In genomic region chr16:87487361-87487924, GRCh38 we compare ENCODE assay signal across 9 cellular contexts. TPM values are rescaled to one million over a fixed set of nuclear protein-coding genes. Genes with fewer than 3 reads are reported as not detected.
DNase-seq lines count a peak whose midpoint lies in the region; ATAC-seq and TF ChIP-seq lines count a peak whose summit lies in the region.
"Had no signal": no experiment of that assay in that cellular context is flagged by ENCODE, and none has a peak within 500 bp of the region (broad histone marks: within the 10 kb centered on the region; RNA-seq: fewer than 3 reads in every experiment).

No MANE protein-coding gene starts in this region.

- peak overlapping the region; percentile 47 for H3K4me3 Mint-ChIP-seq in activated naive CD8-positive, alpha-beta T cell treated with anti-CD3 and anti-CD28 coated beads for 36 hours
- H3K4me3 Mint-ChIP-seq in type B pancreatic cell = peak overlapping the region; percentile 84
- H3K4me3 Mint-ChIP-seq: T-helper 1 cell treated with Interleukin-12 subunit alpha and Interleukin-12 subunit beta and Interleukin-4 antibody, amounts not matched to agents 30 μg/mL and 1 μg/mL, for 36 hours had no signal

- DNase-seq in Ammon's horn (ENCODE audit: low spot score) (peak; percentile 46), HuH-7 (ENCODE audit: low spot score) (peak; percentile 62), islet precursor cell (peak; percentile 87), type B pancreatic cell (ENCODE audit: extremely low spot score, unreplicated experiment) (no peak), dedifferentiated amniotic fluid mesenchymal stem cell (ENCODE audit: extremely low spot score) (no peak)
- peak; percentile 34 for DNase-seq in activated naive CD8-positive, alpha-beta T cell treated with anti-CD3 and anti-CD28 coated beads for 36 hours

- peaks cover 9% of the 10 kb centered on the region for H3K36me3 Mint-ChIP-seq in activated naive CD8-positive, alpha-beta T cell treated with anti-CD3 and anti-CD28 coated beads for 36 hours
- H3K36me3 Mint-ChIP-seq in type B pancreatic cell = peaks cover 5% of the 10 kb centered on the region

- H3K9me3 Mint-ChIP-seq in activated naive CD8-positive, alpha-beta T cell treated with anti-CD3 and anti-CD28 coated beads for 36 hours = no peaks in the 10 kb centered on the region
- no peaks in the 10 kb centered on the region for H3K9me3 Mint-ChIP-seq in type B pancreatic cell
- H3K9me3 Mint-ChIP-seq: T-helper 1 cell treated with Interleukin-12 subunit alpha and Interleukin-12 subunit beta and Interleukin-4 antibody, amounts not matched to agents 30 μg/mL and 1 μg/mL, for 36 hours had no signal

- peak overlapping the region; percentile 48 for H3K27ac Mint-ChIP-seq in activated naive CD8-positive, alpha-beta T cell treated with anti-CD3 and anti-CD28 coated beads for 36 hours
- H3K27ac Mint-ChIP-seq in type B pancreatic cell = peak overlapping the region; percentile 84
- H3K27ac Mint-ChIP-seq: T-helper 1 cell treated with Interleukin-12 subunit alpha and Interleukin-12 subunit beta and Interleukin-4 antibody, amounts not matched to agents 30 μg/mL and 1 μg/mL, for 36 hours had no signal

- no peak for TF ChIP-seq CTCF in type B pancreatic cell (conservative IDR thresholded peaks at IDR 0.05)

- H3K27me3 Mint-ChIP-seq in activated naive CD8-positive, alpha-beta T cell treated with anti-CD3 and anti-CD28 coated beads for 36 hours = no peaks in the 10 kb centered on the region
- H3K27me3 Mint-ChIP-seq in type B pancreatic cell = no peaks in the 10 kb centered on the region

- peaks cover 76% of the 10 kb centered on the region for H3K4me1 Mint-ChIP-seq in activated naive CD8-positive, alpha-beta T cell treated with anti-CD3 and anti-CD28 coated beads for 36 hours
- H3K4me1 Mint-ChIP-seq in type B pancreatic cell (ENCODE audit: unreplicated experiment) = peaks cover 65% of the 10 kb centered on the region

- ATAC-seq in HG02642 (IDR thresholded peaks at IDR 0.05; ENCODE audit: poor library complexity, unreplicated experiment) (no peak), GM19397 (IDR thresholded peaks at IDR 0.05; ENCODE audit: unreplicated experiment) (no peak)

RNA-seq across cellular contexts. Expression of gene ZCCHC14, which starts 5.4 kb away (rescaled TPM):
- total RNA-seq in activated naive CD8-positive, alpha-beta T cell treated with anti-CD3 and anti-CD28 coated beads for 36 hours = 1 to 10 TPM; 5.5 to 5.7 TPM
- total RNA-seq in type B pancreatic cell (ENCODE audit: low replicate concordance) = 23.5 and 32.3 TPM in 2 replicates

Comparison
In these comparisons a context has a peak if more than half of its experiments do, and no peak if none do; other contexts are left out.
1. DNase-seq: peak in Ammon's horn (single experiment), HuH-7 (single experiment), activated naive CD8-positive, alpha-beta T cell treated with anti-CD3 and anti-CD28 coated beads for 36 hours (single experiment) and islet precursor cell (single experiment); none in type B pancreatic cell (single experiment) and dedifferentiated amniotic fluid mesenchymal stem cell (single experiment).